11 cellular contexts compared by ENCODE assay signal in genomic region chr3:73623316-73623715, GRCh38. TPM values are rescaled to one million over a fixed set of nuclear protein-coding genes. Genes with fewer than 3 reads are reported as not detected.
DNase-seq lines count a peak whose midpoint lies in the region; ATAC-seq, FAIRE-seq and TF ChIP-seq lines count a peak whose summit lies in the region.
"Had no signal": no experiment of that assay in that cellular context is flagged by ENCODE, and none has a peak within 500 bp of the region (broad histone marks: within the 10 kb centered on the region; RNA-seq: fewer than 3 reads in every experiment).

No MANE protein-coding gene starts in this region.

- CTCF ChIA-PET in mammary epithelial cell (lab: Charles Lee; ENCODE audit: low non-redundant PET) = no interaction called here

- H3K9me2 ChIP-seq in GM23338 (ENCODE audit: insufficient read depth) = no peaks in the 10 kb centered on the region

- peaks cover 29% of the 10 kb centered on the region for H3K4me1 ChIP-seq in GM23338 (ENCODE audit: insufficient read depth)
- peaks cover 23% of the 10 kb centered on the region for H3K4me1 ChIP-seq in mammary epithelial cell (ENCODE audit: insufficient read depth, low read length)
- peaks cover 15% of the 10 kb centered on the region for H3K4me1 ChIP-seq in iPS-18a (ENCODE audit: control insufficient read depth, low read depth, low read length)

- ATAC-seq in GM23338 (no peak), HG03520 (IDR thresholded peaks at IDR 0.05; ENCODE audit: unreplicated experiment) (no peak), GM18502 (IDR thresholded peaks at IDR 0.05; ENCODE audit: poor library complexity, unreplicated experiment) (no peak)
- ATAC-seq: HepG2, T-helper 17 cell had no signal

- H4K20me1 ChIP-seq in GM23338 (replicated peaks; ENCODE audit: insufficient read depth) (peaks cover 8% of the 10 kb centered on the region; the same call in 1 of the 2 replicates), mammary epithelial cell (ENCODE audit: insufficient read depth, low read length) (no peaks in the 10 kb centered on the region)

- WGBS in mammary epithelial cell (ENCODE audit: low coverage, missing lambda C conversion rate) = 29% methylated on average over 3 of the region's 3 CpGs

- in situ Hi-C loops in mammary epithelial cell (cut with MboI; ENCODE audit: low sequenced_read_pairs in 2 of 2) = no loop called here

- intact Hi-C loops in mammary epithelial cell (cut with micrococcal nuclease) = loop anchor here (5.0 kb wide), 1 partner anchor 144 kb away; no protein-coding TSS in a partner anchor

- peaks cover 24% of the 10 kb centered on the region for H3K27me3 Mint-ChIP-seq in GM23338 (ENCODE audit: insufficient read depth, low read depth, poor library complexity)

- H3K4me2 ChIP-seq in GM23338 = peak overlapping the region; percentile 88
- H3K4me2 ChIP-seq in mammary epithelial cell (ENCODE audit: insufficient read depth, low read depth, low read length) = peak overlapping the region; percentile 99

- no peak for DNase-seq in GM23338 (ENCODE audit: low spot score)
- no peak for DNase-seq in mammary epithelial cell
- DNase-seq in skeletal muscle cell (ENCODE audit: low read depth) = no peak
- no peak for DNase-seq in epidermal melanocyte (ENCODE audit: insufficient read length, low spot score)
- DNase-seq in frontal cortex (ENCODE audit: low spot score in 2 of 2) = no peak
- DNase-seq: NCI-H226, T-helper 17 cell had no signal

- no peaks in the 10 kb centered on the region for H3K36me3 Mint-ChIP-seq in GM23338 (ENCODE audit: low read depth)

- H3K4me3 ChIP-seq in GM23338 = peak overlapping the region; percentile 74
- peak overlapping the region in 1 of 3 experiments; percentile 78 for H3K4me3 ChIP-seq in mammary epithelial cell (replicated peaks in 1 of 3; ENCODE audit: insufficient read depth in 1 of 3, low read depth in 2 of 3, low read length in 3 of 3)
- H3K4me3 ChIP-seq in iPS-18a (ENCODE audit: low read length) = peak overlapping the region; percentile 77
- H3K4me3 ChIP-seq in skeletal muscle cell (ENCODE audit: low read depth, low read length) = peak overlapping the region; percentile 70

- peaks cover 30% of the 10 kb centered on the region for H3K4me1 Mint-ChIP-seq in GM23338
- H3K4me1 Mint-ChIP-seq: T-helper 17 cell had no signal

- no peak overlapping the region for H3K27ac Mint-ChIP-seq in GM23338
- H3K27ac Mint-ChIP-seq: T-helper 17 cell had no signal

- H3K9ac ChIP-seq in mammary epithelial cell (ENCODE audit: insufficient read depth, low read length) (no peak overlapping the region), iPS-18a (ENCODE audit: low read length) (no peak overlapping the region)

- H3K36me3 ChIP-seq in GM23338 (ENCODE audit: insufficient read depth) (no peaks in the 10 kb centered on the region), mammary epithelial cell (ENCODE audit: insufficient read depth, low read length) (no peaks in the 10 kb centered on the region), iPS-18a (ENCODE audit: control insufficient read depth, low read depth, low read length) (no peaks in the 10 kb centered on the region)

- H3K9me3 Mint-ChIP-seq in GM23338 = no peaks in the 10 kb centered on the region

- no TSS peak for BruUV-seq in mammary epithelial cell (replicated peaks; lab: Mats Ljungman, UMichigan)

- H2AFZ ChIP-seq in GM23338 (no peak overlapping the region), mammary epithelial cell (ENCODE audit: low read depth, low read length) (no peak overlapping the region)

- no peak overlapping the region for H3K27ac ChIP-seq in GM23338 (ENCODE audit: low read depth)
- H3K27ac ChIP-seq in mammary epithelial cell (ENCODE audit: insufficient read depth, low read depth, low read length) = no peak overlapping the region
- no peak overlapping the region for H3K27ac ChIP-seq in iPS-18a (ENCODE audit: low read length)

- dilution Hi-C loops in mammary epithelial cell (cut with HindIII; ENCODE audit: low sequenced_read_pairs) = no loop called here

- peaks cover 40% of the 10 kb centered on the region for H3K27me3 ChIP-seq in GM23338 (ENCODE audit: insufficient read depth)
- no peaks in the 10 kb centered on the region for H3K27me3 ChIP-seq in mammary epithelial cell (ENCODE audit: insufficient read depth, low read length)
- H3K27me3 ChIP-seq in iPS-18a (ENCODE audit: control insufficient read depth, insufficient read depth, low read length) = peaks cover 34% of the 10 kb centered on the region

- FAIRE-seq in frontal cortex (lab: Jason Lieb, UNC) = no peak
- FAIRE-seq: HepG2 had no signal

- H3F3A ChIP-seq in GM23338 (replicated peaks; ENCODE audit: low read depth) = no peaks in the 10 kb centered on the region; the same call in 1 of the 2 replicates

- TF ChIP-seq CTCF in GM23338 (conservative IDR thresholded peaks at IDR 0.05; ENCODE audit: low read depth in 2 of 2) = no peak
- no peak for TF ChIP-seq CTCF in mammary epithelial cell (conservative IDR thresholded peaks at IDR 0.05 in 1 of 2, IDR thresholded peaks at IDR 0.05 in 1 of 2; ENCODE audit: extremely low read depth in 1 of 2, insufficient read depth in 1 of 2, low read depth in 1 of 2, low read length in 2 of 2)

- H3K79me2 ChIP-seq in GM23338 (replicated peaks; ENCODE audit: insufficient read depth) (peaks cover 22% of the 10 kb centered on the region), mammary epithelial cell (ENCODE audit: insufficient read depth, low read length) (no peaks in the 10 kb centered on the region)

- H3K4me3 Mint-ChIP-seq in GM23338 = peak overlapping the region; percentile 71
- H3K4me3 Mint-ChIP-seq: T-helper 17 cell had no signal

- no peaks in the 10 kb centered on the region for H3K9me3 ChIP-seq in mammary epithelial cell (replicated peaks; ENCODE audit: insufficient read depth, low read length)
- no peaks in the 10 kb centered on the region for H3K9me3 ChIP-seq in iPS-18a (ENCODE audit: control insufficient read depth, low read depth, low read length)

TF ChIP-seq in GM23338, 12 proteins besides CTCF, POLR2A, EP300 and RAD21:
- no peak for TF ChIP-seq NANOG (IDR thresholded peaks at IDR 0.05; ENCODE audit: borderline replicate concordance)

RNA-seq across cellular contexts. Expression of gene PDZRN3, which starts 1.4 kb away (rescaled TPM):
- 11.0 and 14.0 TPM in 2 replicates for total RNA-seq in GM23338 (2014; rRNA removed; shearing (Covaris generic))
- polyA plus RNA-seq in GM23338 (2016; fragmentation: Nextera tagmentation; extraction: Ambion mirVana) (7.0 and 7.5 TPM in 2 replicates), mammary epithelial cell (0.95 TPM)
- total RNA-seq in mammary epithelial cell (10 to 100 TPM in 1 of 2 donors, 1 to 10 TPM in 1; 3.9 to 14.3 TPM), frontal cortex (45.7 TPM)
- polyA minus RNA-seq in mammary epithelial cell = 2.0 TPM
- total RNA-seq: HepG2, T-helper 17 cell had no signal
- polyA plus RNA-seq: HepG2 had no signal
